In genomic region chr22:19086944-19087343, GRCh38 we compare ENCODE assay signal across 1 cellular context.
TF ChIP-seq lines count a peak whose summit lies in the region.

No MANE protein-coding gene starts in this region.

TF ChIP-seq in K562, 482 proteins besides CTCF, POLR2A, EP300 and RAD21 (continues in another document):
- TF ChIP-seq NFRKB (IDR thresholded peaks at IDR 0.05; ENCODE audit: low read depth) (no peak), ZEB2 (IDR thresholded peaks at IDR 0.05) (no peak), TFAP4 (CRISPR knock-in tag; IDR thresholded peaks at IDR 0.05; ENCODE audit: borderline replicate concordance) (peak; percentile 31), JUND (IDR thresholded peaks at IDR 0.05; ENCODE audit: borderline replicate concordance, low read depth, low read length) (peak; percentile 68), JUND (tag; IDR thresholded peaks at IDR 0.05; ENCODE audit: borderline replicate concordance, low read depth, low read length) (peak; percentile 27; the same call in 1 of the 3 replicates), SNRNP70 (optimal IDR thresholded peaks at IDR 0.05; ENCODE audit: low read depth, low read length) (no peak), TCFL5 (CRISPR knock-in tag; conservative IDR thresholded peaks at IDR 0.05) (no peak), RNF2 (IDR thresholded peaks at IDR 0.05) (no peak), SRSF1 (IDR thresholded peaks at IDR 0.05; ENCODE audit: low read depth, low read length) (no peak), CHCHD3 (CRISPR knock-in tag; IDR thresholded peaks at IDR 0.05) (0 out of 2 replicates have a peak, but pooled peaks have one; percentile 35), CEBPB (tag; IDR thresholded peaks at IDR 0.05) (no peak), ZNF445 (CRISPR knock-in tag; IDR thresholded peaks at IDR 0.05; ENCODE audit: low read depth) (no peak), KLF10 (CRISPR knock-in tag; IDR thresholded peaks at IDR 0.05) (no peak), ZNF561 (CRISPR knock-in tag; conservative IDR thresholded peaks at IDR 0.05) (0 out of 2 replicates have a peak, but pooled peaks have one; percentile 6), HIVEP1 (CRISPR knock-in tag; IDR thresholded peaks at IDR 0.05) (no peak), NKRF (IDR thresholded peaks at IDR 0.05; ENCODE audit: borderline replicate concordance) (no peak), TBL1XR1 (IDR thresholded peaks at IDR 0.05; ENCODE audit: low read length in 2 of 2) (no peak), ZNF668 (CRISPR knock-in tag; IDR thresholded peaks at IDR 0.05) (no peak), SREBF1 (IDR thresholded peaks at IDR 0.05; ENCODE audit: borderline replicate concordance, low read depth, low read length) (no peak), CBX5 (IDR thresholded peaks at IDR 0.05; ENCODE audit: borderline replicate concordance, low read depth) (no peak), DACH1 (IDR thresholded peaks at IDR 0.05; ENCODE audit: partially characterized antibody) (no peak), MEF2A (IDR thresholded peaks at IDR 0.05; ENCODE audit: control insufficient read depth, low read depth, low read length) (no peak), ARNT (IDR thresholded peaks at IDR 0.05) (no peak), ZNF436 (CRISPR knock-in tag; IDR thresholded peaks at IDR 0.05) (no peak), MLLT1 (IDR thresholded peaks at IDR 0.05) (no peak), ZNF583 (CRISPR knock-in tag; IDR thresholded peaks at IDR 0.05) (no peak), FOXA3 (CRISPR knock-in tag; conservative IDR thresholded peaks at IDR 0.05 in 1 of 2, IDR thresholded peaks at IDR 0.05 in 1 of 2) (no peak), ZNF224 (CRISPR knock-in tag; IDR thresholded peaks at IDR 0.05) (no peak), FOS (IDR thresholded peaks at IDR 0.05; ENCODE audit: extremely low read depth, insufficient read length) (no peak), ZFP36 (IDR thresholded peaks at IDR 0.05; ENCODE audit: low read depth, low read length, partially characterized antibody) (no peak), CTCFL (IDR thresholded peaks at IDR 0.05; ENCODE audit: borderline replicate concordance, insufficient read depth, low read depth, low read length, poor library complexity, severe bottlenecking) (no peak), NCOA2 (IDR thresholded peaks at IDR 0.05; ENCODE audit: partially characterized antibody in 2 of 2) (no peak), ATF1 (CRISPR knock-in tag; IDR thresholded peaks at IDR 0.05) (no peak), ATF1 (tag; IDR thresholded peaks at IDR 0.05) (no peak), MTA3 (IDR thresholded peaks at IDR 0.05; ENCODE audit: borderline replicate concordance) (no peak), ATF3 (IDR thresholded peaks at IDR 0.05) (peak; percentile 47), ATF3 (CRISPR knock-in tag; conservative IDR thresholded peaks at IDR 0.05) (no peak), HES1 (IDR thresholded peaks at IDR 0.05; ENCODE audit: low read depth) (no peak), E2F5 (CRISPR knock-in tag; IDR thresholded peaks at IDR 0.05) (no peak), DPF2 (IDR thresholded peaks at IDR 0.05) (no peak), RERE (CRISPR knock-in tag; IDR thresholded peaks at IDR 0.05; ENCODE audit: borderline replicate concordance) (0 out of 2 replicates have a peak, but pooled peaks have one; percentile 85), CBX3 (IDR thresholded peaks at IDR 0.05; ENCODE audit: borderline replicate concordance in 1 of 2, low read length in 2 of 2) (no peak), MCM7 (IDR thresholded peaks at IDR 0.05) (no peak), GABPB2 (CRISPR knock-in tag; conservative IDR thresholded peaks at IDR 0.05) (no peak), JUN (IDR thresholded peaks at IDR 0.05; ENCODE audit: borderline replicate concordance, low read depth, low read length) (peak; percentile 61; the same call in 1 of the 2 replicates), JUN (CRISPR knock-in tag; IDR thresholded peaks at IDR 0.05; ENCODE audit: borderline replicate concordance) (no peak), CREM (IDR thresholded peaks at IDR 0.05; ENCODE audit: low read depth) (no peak), GTF2F1 (IDR thresholded peaks at IDR 0.05; ENCODE audit: low read depth, low read length) (no peak), ZNF785 (CRISPR knock-in tag; IDR thresholded peaks at IDR 0.05) (no peak), ZNF639 (CRISPR knock-in tag; conservative IDR thresholded peaks at IDR 0.05 in 1 of 2, IDR thresholded peaks at IDR 0.05 in 1 of 2) (0 out of 4 replicates have a peak, but pooled peaks of 1 of the 2 experiments have one; percentile 1), NCOA1 (IDR thresholded peaks at IDR 0.05; ENCODE audit: low read depth) (no peak), ZNF766 (CRISPR knock-in tag; conservative IDR thresholded peaks at IDR 0.05) (no peak), FOSL1 (tag; conservative IDR thresholded peaks at IDR 0.05) (peak; percentile 81)
